ENCODE assay signal across 28 cellular contexts in the genomic region with DNA sequence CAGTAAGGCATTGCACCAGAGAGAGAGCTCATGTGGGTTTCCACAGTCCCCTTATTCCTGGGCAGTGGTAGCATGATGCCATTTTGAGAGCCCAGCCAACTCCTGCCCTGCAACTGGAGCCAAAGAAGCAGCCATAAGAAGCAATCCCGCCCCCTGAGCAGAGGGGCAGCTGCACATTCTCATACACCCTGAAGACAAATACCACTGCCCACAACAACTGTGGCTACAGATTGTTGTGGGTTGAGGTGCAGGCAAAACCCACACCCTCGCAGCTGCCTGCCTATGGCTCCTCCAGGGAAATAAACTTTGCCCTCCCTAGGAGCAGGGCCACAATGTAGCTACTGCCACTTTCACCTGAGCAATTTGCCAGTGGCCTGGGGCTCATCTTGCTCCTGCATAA.
"Had no signal": no experiment of that assay in that cellular context is flagged by ENCODE, and none has a peak within 500 bp of the region (broad histone marks: within the 10 kb centered on the region; RNA-seq: fewer than 3 reads in every experiment).

No MANE protein-coding gene starts in this region.

- H3K9me3 Mint-ChIP-seq: neural progenitor cell had no signal

- H3K36me3 ChIP-seq: neural progenitor cell, ovary, right lobe of liver, sigmoid colon, spleen, stomach, thoracic aorta, thyroid gland, tibial nerve, upper lobe of left lung, vagina had no signal

- DNase-seq: natural killer cell; occipital lobe; ovary; psoas muscle; right cardiac atrium; right lobe of liver; sigmoid colon; spleen; stimulated activated CD4-positive, alpha-beta T cell treated with anti-CD3 and anti-CD28 coated beads, Interleukin-12 subunit alpha, Interleukin-12 subunit beta, amount 100 ng/mL, for 4 hours; stimulated activated CD4-positive, alpha-beta T cell treated with anti-CD3 and anti-CD28 coated beads, Interleukin-1b, Interleukin-23, amount 100 ng/mL, for 48 hours; stimulated activated CD4-positive, alpha-beta T cell treated with anti-CD3 and anti-CD28 coated beads, Interleukin-4, amount 100 ng/mL, for 1 hour; stimulated activated naive B cell treated with anti-CD40 and anti-IgM and Interleukin-4, amounts not matched to agents 10 μg/mL and 1 μg/mL and 100 μg/mL, for 72 hours; stimulated activated naive CD4-positive, alpha-beta T cell treated with Interleukin-2 at 50 U/mL for 16 hours; stomach; thyroid gland; trophoblast cell; upper lobe of left lung had no signal

- ATAC-seq: natural killer cell; psoas muscle; right cardiac atrium; stimulated activated effector memory CD8-positive, alpha-beta T cell treated with anti-CD3 and anti-CD28 coated beads, Interleukin-12 subunit alpha, Interleukin-12 subunit beta, amount 100 ng/mL, for 72 hours; stimulated activated naive B cell treated with anti-CD40 and anti-IgM and Interleukin-4, amounts not matched to agents 10 μg/mL and 1 μg/mL and 100 μg/mL, for 72 hours had no signal

- H3K4me1 ChIP-seq: neural progenitor cell, parathyroid adenoma, psoas muscle, right lobe of liver, sigmoid colon, spleen, stomach, thyroid gland, tibial nerve, upper lobe of left lung, vagina had no signal

- H3K4me1 Mint-ChIP-seq: natural killer cell; nephron; neural progenitor cell; stimulated activated effector memory CD8-positive, alpha-beta T cell treated with anti-CD3 and anti-CD28 coated beads, Interleukin-12 subunit alpha, Interleukin-12 subunit beta, amount 100 ng/mL, for 72 hours; stimulated activated naive B cell treated with anti-CD40 and anti-IgM and Interleukin-4, amounts not matched to agents 10 μg/mL and 1 μg/mL and 100 μg/mL, for 72 hours had no signal

- H3K4me3 ChIP-seq: neural progenitor cell, ovary, psoas muscle, right lobe of liver, sigmoid colon, skin epidermis, smooth muscle cell, spleen, stomach, thoracic aorta, thyroid gland, tibial nerve, upper lobe of left lung, vagina had no signal

- H3K27ac ChIP-seq: neural progenitor cell, ovary, parathyroid adenoma, psoas muscle, right lobe of liver, sigmoid colon, skin epidermis, spleen, stomach, thoracic aorta, thyroid gland, tibial nerve, upper lobe of left lung, vagina had no signal

- H3K27me3 ChIP-seq: neural progenitor cell, ovary, right lobe of liver, sigmoid colon, spleen, stomach, thyroid gland, tibial nerve, upper lobe of left lung, vagina had no signal

- H3K27me3 Mint-ChIP-seq: progenitor cell of endocrine pancreas; stimulated activated naive B cell treated with anti-CD40 and anti-IgM and Interleukin-4, amounts not matched to agents 10 μg/mL and 1 μg/mL and 100 μg/mL, for 72 hours; stimulated activated naive CD8-positive, alpha-beta T cell treated with anti-CD3 and anti-CD28 coated beads, Interleukin-15, Interleukin-2, amounts not matched to agents 100 ng/mL and 50 ng/mL, for 24 hours had no signal

- H3K27ac Mint-ChIP-seq: natural killer cell; nephron; neural progenitor cell; progenitor cell of endocrine pancreas; stimulated activated effector memory CD8-positive, alpha-beta T cell treated with anti-CD3 and anti-CD28 coated beads, Interleukin-12 subunit alpha, Interleukin-12 subunit beta, amount 100 ng/mL, for 72 hours; stimulated activated naive B cell treated with anti-CD40 and anti-IgM and Interleukin-4, amounts not matched to agents 10 μg/mL and 1 μg/mL and 100 μg/mL, for 72 hours; stimulated activated naive CD8-positive, alpha-beta T cell treated with anti-CD3 and anti-CD28 coated beads, Interleukin-15, Interleukin-2, amounts not matched to agents 100 ng/mL and 50 ng/mL, for 24 hours had no signal

- H3K4me3 Mint-ChIP-seq: natural killer cell; nephron; neural progenitor cell; stimulated activated effector memory CD8-positive, alpha-beta T cell treated with anti-CD3 and anti-CD28 coated beads, Interleukin-12 subunit alpha, Interleukin-12 subunit beta, amount 100 ng/mL, for 72 hours; stimulated activated naive B cell treated with anti-CD40 and anti-IgM and Interleukin-4, amounts not matched to agents 10 μg/mL and 1 μg/mL and 100 μg/mL, for 72 hours; stimulated activated naive CD8-positive, alpha-beta T cell treated with anti-CD3 and anti-CD28 coated beads, Interleukin-15, Interleukin-2, amounts not matched to agents 100 ng/mL and 50 ng/mL, for 24 hours had no signal

- H3K9me3 ChIP-seq: ovary, psoas muscle, right lobe of liver, sigmoid colon, thoracic aorta, thyroid gland, tibial nerve, upper lobe of left lung, vagina had no signal

- H3K36me3 Mint-ChIP-seq: neural progenitor cell; stimulated activated effector memory CD8-positive, alpha-beta T cell treated with anti-CD3 and anti-CD28 coated beads, Interleukin-12 subunit alpha, Interleukin-12 subunit beta, amount 100 ng/mL, for 72 hours; stimulated activated naive B cell treated with anti-CD40 and anti-IgM and Interleukin-4, amounts not matched to agents 10 μg/mL and 1 μg/mL and 100 μg/mL, for 72 hours had no signal
